Comparison of ENCODE assay signal across 33 cellular contexts in the genomic region with DNA sequence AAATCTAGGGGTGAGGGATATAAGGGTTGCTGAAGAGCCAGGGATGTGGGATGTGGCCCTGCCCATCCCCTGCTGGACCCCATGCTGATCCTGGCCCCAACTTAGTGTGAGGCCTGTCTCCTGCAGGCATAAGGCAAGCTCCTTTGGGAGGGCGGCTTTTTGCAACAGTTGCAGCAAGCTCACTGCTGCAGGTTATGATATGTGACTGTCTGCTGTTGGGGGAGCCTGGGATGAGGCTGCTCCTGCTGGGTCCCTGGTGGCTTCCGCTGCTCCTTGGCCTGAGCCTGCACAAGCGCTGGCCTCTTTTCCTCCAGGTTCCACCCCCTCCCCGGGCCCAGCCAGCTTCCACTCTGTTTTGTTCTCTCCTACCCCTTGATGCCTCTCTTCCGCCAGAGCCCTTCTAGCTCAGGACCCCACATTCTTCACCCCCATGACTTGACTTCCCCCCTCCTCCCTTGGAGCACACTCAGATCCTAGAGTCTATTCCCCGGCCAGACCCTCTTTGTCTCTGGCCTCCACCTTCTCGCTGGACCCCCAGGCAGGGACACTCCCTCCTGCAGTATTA. TPM values are rescaled to one million over a fixed set of nuclear protein-coding genes. Genes with fewer than 3 reads are reported as not detected.
"Had no signal": no experiment of that assay in that cellular context is flagged by ENCODE, and none has a peak within 500 bp of the region (broad histone marks: within the 10 kb centered on the region; RNA-seq: fewer than 3 reads in every experiment).

No MANE protein-coding gene starts in this region.

- ATAC-seq: left colon; left lung; mucosa of descending colon; naive thymus-derived CD4-positive, alpha-beta T cell; right cardiac atrium; sciatic nerve; stimulated activated memory B cell treated with anti-CD40 and anti-IgM and Interleukin-4, amounts not matched to agents 10 μg/mL and 1 μg/mL and 100 μg/mL, for 72 hours; stimulated activated naive CD8-positive, alpha-beta T cell treated with anti-CD3 and anti-CD28 coated beads, Interleukin-15, amount 100 ng/mL, for 72 hours had no signal

- H3K36me3 ChIP-seq: left lung, neutrophil, ovary, spleen, tibial nerve, upper lobe of left lung, vagina had no signal

- H3K27ac Mint-ChIP-seq: immature natural killer cell; memory B cell; naive thymus-derived CD4-positive, alpha-beta T cell; nephron; progenitor cell of endocrine pancreas; stimulated activated memory B cell treated with anti-CD40 and anti-IgM and Interleukin-4, amounts not matched to agents 10 μg/mL and 1 μg/mL and 100 μg/mL, for 72 hours; stimulated activated naive CD8-positive, alpha-beta T cell treated with anti-CD3 and anti-CD28 coated beads, Interleukin-15, amount 100 ng/mL, for 72 hours had no signal

- H3K4me3 ChIP-seq: left lung, mucosa of descending colon, ovary, spleen, tibial nerve, upper lobe of left lung, vagina had no signal

- FAIRE-seq: islet of Langerhans, kidney, small intestine had no signal

- H3K9me3 Mint-ChIP-seq: immature natural killer cell; neural crest cell; stimulated activated memory B cell treated with anti-CD40 and anti-IgM and Interleukin-4, amounts not matched to agents 10 μg/mL and 1 μg/mL and 100 μg/mL, for 72 hours; stimulated activated naive CD8-positive, alpha-beta T cell treated with anti-CD3 and anti-CD28 coated beads, Interleukin-15, amount 100 ng/mL, for 72 hours had no signal

- H3K4me1 ChIP-seq: left lung, spleen, tibial nerve, upper lobe of left lung, vagina had no signal

- H3K36me3 Mint-ChIP-seq: immature natural killer cell; memory B cell; naive thymus-derived CD4-positive, alpha-beta T cell; stimulated activated memory B cell treated with anti-CD40 and anti-IgM and Interleukin-4, amounts not matched to agents 10 μg/mL and 1 μg/mL and 100 μg/mL, for 72 hours had no signal

- H3K9me3 ChIP-seq: left lung, mucosa of descending colon, neutrophil, ovary, spleen, tibial nerve, upper lobe of left lung, vagina had no signal

- H3K4me3 Mint-ChIP-seq: immature natural killer cell; memory B cell; naive thymus-derived CD4-positive, alpha-beta T cell; nephron; neural crest cell; stimulated activated memory B cell treated with anti-CD40 and anti-IgM and Interleukin-4, amounts not matched to agents 10 μg/mL and 1 μg/mL and 100 μg/mL, for 72 hours; stimulated activated naive CD8-positive, alpha-beta T cell treated with anti-CD3 and anti-CD28 coated beads, Interleukin-15, amount 100 ng/mL, for 72 hours had no signal

- DNase-seq: head of caudate nucleus; hypothalamus; immature natural killer cell; kidney; left colon; left lung; midbrain; mucosa of descending colon; naive thymus-derived CD4-positive, alpha-beta T cell; occipital lobe; ovary; right cardiac atrium; small intestine; spleen; stimulated activated CD4-positive, alpha-beta T cell treated with anti-CD3 and anti-CD28 coated beads, Interleukin-4, amount 100 ng/mL, for 4 hours; stimulated activated CD8-positive, alpha-beta memory T cell treated with anti-CD3 and anti-CD28 coated beads, Interleukin-4, amount 100 ng/mL, for 48 hours; stimulated activated naive CD4-positive, alpha-beta T cell treated with Interleukin-2 at 50 U/mL for 16 hours; stimulated activated naive CD8-positive, alpha-beta T cell treated with anti-CD3 and anti-CD28 coated beads, Interleukin-15, amount 100 ng/mL, for 72 hours; substantia nigra; upper lobe of left lung had no signal

- H3K27ac ChIP-seq: left lung, neutrophil, ovary, spleen, tibial nerve, upper lobe of left lung, vagina had no signal

- H3K4me1 Mint-ChIP-seq: memory B cell; naive thymus-derived CD4-positive, alpha-beta T cell; neural crest cell; stimulated activated memory B cell treated with anti-CD40 and anti-IgM and Interleukin-4, amounts not matched to agents 10 μg/mL and 1 μg/mL and 100 μg/mL, for 72 hours; stimulated activated naive CD8-positive, alpha-beta T cell treated with anti-CD3 and anti-CD28 coated beads, Interleukin-15, amount 100 ng/mL, for 72 hours had no signal

- H3K27me3 ChIP-seq: left lung, ovary, upper lobe of left lung, vagina had no signal

RNA-seq across cellular contexts. Expression of a gene that starts 35.0 kb away (rescaled TPM):
- total RNA-seq: mesenteric fat pad; naive thymus-derived CD4-positive, alpha-beta T cell; pulmonary artery endothelial cell; sciatic nerve had no signal
- polyA plus RNA-seq: immature natural killer cell; naive thymus-derived CD4-positive, alpha-beta T cell; urinary bladder had no signal
